ENCODE assay signal across 8 cellular contexts in the genomic region with DNA sequence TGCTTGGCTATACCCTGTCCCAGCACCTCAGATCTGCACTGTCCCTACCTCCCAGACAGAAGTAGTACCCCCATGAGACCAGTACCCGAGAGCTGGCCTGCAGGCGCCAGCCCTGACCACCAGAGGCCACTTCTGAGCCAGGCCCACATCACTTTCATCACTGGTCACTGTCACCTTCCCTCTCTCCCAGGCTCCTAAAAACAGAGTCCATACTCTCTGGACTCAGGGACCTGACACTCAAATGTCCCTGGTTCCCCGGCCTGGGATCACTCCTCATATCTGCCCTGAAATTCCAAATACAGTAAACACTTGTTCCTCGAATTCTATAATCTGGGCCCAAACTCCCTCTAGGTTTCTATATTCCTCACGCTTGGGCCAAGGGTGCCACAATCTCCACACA. TPM values are rescaled to one million over a fixed set of nuclear protein-coding genes. Genes with fewer than 3 reads are reported as not detected.
DNase-seq lines count a peak whose midpoint lies in the region; ATAC-seq, FAIRE-seq and TF ChIP-seq lines count a peak whose summit lies in the region.

No MANE protein-coding gene starts in this region.

- no peaks in the 10 kb centered on the region for H3K9me3 ChIP-seq in DOHH2 (ENCODE audit: control insufficient read depth, insufficient read depth, low read length)
- H3K9me3 ChIP-seq in left lung, result no peaks in the 10 kb centered on the region

- H3K4me1 ChIP-seq in DOHH2 (ENCODE audit: control insufficient read depth, low read length), result no peaks in the 10 kb centered on the region
- H3K4me1 ChIP-seq in left lung, result no peaks in the 10 kb centered on the region

- H3K36me3 ChIP-seq in DOHH2 (ENCODE audit: control insufficient read depth, low read length) (peaks cover 3% of the 10 kb centered on the region), left lung (peaks cover 0 to 35% of the 10 kb centered on the region in 2 donors)

- H3K36me3 Mint-ChIP-seq in activated T-helper 17 cell treated with anti-CD3 and anti-CD28 coated beads, Interleukin-2, amount 50 U/mL, for 72 hours (ENCODE audit: low read depth), result peaks cover 7% of the 10 kb centered on the region

- H3K4me1 Mint-ChIP-seq in activated T-helper 17 cell treated with anti-CD3 and anti-CD28 coated beads, Interleukin-2, amount 50 U/mL, for 72 hours, result no peaks in the 10 kb centered on the region

- no peaks in the 10 kb centered on the region for H3K9me3 Mint-ChIP-seq in activated T-helper 17 cell treated with anti-CD3 and anti-CD28 coated beads, Interleukin-2, amount 50 U/mL, for 72 hours

- H3K4me3 ChIP-seq in DOHH2 (ENCODE audit: low read length), result no peak overlapping the region
- no peak overlapping the region for H3K4me3 ChIP-seq in left lung

- H3K27ac ChIP-seq in DOHH2 (ENCODE audit: low read depth, low read length) (no peak overlapping the region), left lung (no peak overlapping the region)

- intact Hi-C loops in left lung (cut with DNase I), result no loop called here

- H4K20me1 ChIP-seq in DOHH2 (ENCODE audit: control insufficient read depth, insufficient read depth, low read depth, low read length), result no peaks in the 10 kb centered on the region

- TF ChIP-seq EP300 in Ishikawa (IDR thresholded peaks at IDR 0.05; ENCODE audit: borderline replicate concordance), result no peak

- ATAC-seq in activated T-helper 17 cell treated with anti-CD3 and anti-CD28 coated beads, Interleukin-2, amount 50 U/mL, for 72 hours (replicated peaks), result no peak
- peak; percentile 34 for ATAC-seq in left lung
- no peak for ATAC-seq in activated CD4-positive, CD25-positive, alpha-beta regulatory T cell treated with anti-CD3 and anti-CD28 coated beads, Interleukin-2, amount 50 U/mL, for 24 hours

- H3K27me3 Mint-ChIP-seq in activated T-helper 17 cell treated with anti-CD3 and anti-CD28 coated beads, Interleukin-2, amount 50 U/mL, for 72 hours, result no peaks in the 10 kb centered on the region

- no peak for FAIRE-seq in GM12891 (lab: Jason Lieb, UNC)

- no peaks in the 10 kb centered on the region for H3K79me2 ChIP-seq in DOHH2 (ENCODE audit: control insufficient read depth, low read length)

- TF ChIP-seq RAD21 in Ishikawa (IDR thresholded peaks at IDR 0.05; ENCODE audit: low read depth), result peak; percentile 63

- TF ChIP-seq CTCF in DOHH2 (IDR thresholded peaks at IDR 0.05; ENCODE audit: low read depth, low read length, poor library complexity, severe bottlenecking) (peak; percentile 57), left lung (IDR thresholded peaks at IDR 0.05) (peak; percentile 56)

- no peak for DNase-seq in left lung
- DNase-seq in NCI-H524 treated with DMSO at 0.1 percent for 48 hours (lab: John Stamatoyannopoulos, UW), result no peak
- no peak for DNase-seq in GM12891 (ENCODE audit: insufficient read length, low spot score)
- no peak for DNase-seq in NCI-H1930 (lab: John Stamatoyannopoulos, UW)

- H3K9me2 ChIP-seq in DOHH2 (replicated peaks; ENCODE audit: control insufficient read depth, low read length), result no peaks in the 10 kb centered on the region

- peak overlapping the region; percentile 20 for H3K27ac Mint-ChIP-seq in activated T-helper 17 cell treated with anti-CD3 and anti-CD28 coated beads, Interleukin-2, amount 50 U/mL, for 72 hours

- peaks cover 6% of the 10 kb centered on the region; the same call in 1 of the 2 replicates for H3F3A ChIP-seq in DOHH2 (ENCODE audit: control insufficient read depth, insufficient read depth)

- TF ChIP-seq POLR2A in GM12891 (IDR thresholded peaks at IDR 0.05; ENCODE audit: low read depth, low read length), result no peak

- no peak overlapping the region for H3K4me3 Mint-ChIP-seq in activated T-helper 17 cell treated with anti-CD3 and anti-CD28 coated beads, Interleukin-2, amount 50 U/mL, for 72 hours

- no peak overlapping the region for H3K4me2 ChIP-seq in DOHH2 (ENCODE audit: low read length)

- H3K27me3 ChIP-seq in DOHH2 (ENCODE audit: control insufficient read depth, low read length) (no peaks in the 10 kb centered on the region), left lung (no peaks in the 10 kb centered on the region)

TF ChIP-seq in Ishikawa, 13 proteins besides CTCF, POLR2A, EP300 and RAD21:
- TF ChIP-seq ZBTB7A (IDR thresholded peaks at IDR 0.05; ENCODE audit: low read depth) (no peak), TEAD4 (IDR thresholded peaks at IDR 0.05) (no peak), FOXM1 (IDR thresholded peaks at IDR 0.05; ENCODE audit: borderline replicate concordance, low read depth) (no peak), CREB1 (IDR thresholded peaks at IDR 0.05; ENCODE audit: low read depth) (no peak), EGR1 (IDR thresholded peaks at IDR 0.05) (no peak)
TF ChIP-seq in Ishikawa: peak in this region for 0.

TF ChIP-seq in GM12891, 5 proteins besides CTCF, POLR2A, EP300 and RAD21:
- TF ChIP-seq PAX5 (IDR thresholded peaks at IDR 0.05; ENCODE audit: insufficient read depth, low read length, severe bottlenecking), result no peak
- no peak for TF ChIP-seq SPI1 (IDR thresholded peaks at IDR 0.05; ENCODE audit: low read depth, low read length)
- no peak for TF ChIP-seq POU2F2 (IDR thresholded peaks at IDR 0.05; ENCODE audit: low read depth, low read length)
- TF ChIP-seq POLR2AphosphoS5 (IDR thresholded peaks at IDR 0.05; ENCODE audit: low read depth, low read length), result no peak
- no peak for TF ChIP-seq TAF1 (IDR thresholded peaks at IDR 0.05; ENCODE audit: low read depth, low read length)

RNA-seq across cellular contexts. Expression of gene TMEM53, which starts 18.7 kb away (rescaled TPM):
- total RNA-seq in activated T-helper 17 cell treated with anti-CD3 and anti-CD28 coated beads, Interleukin-2, amount 50 U/mL, for 72 hours, result 1 to 10 TPM; 3.5 to 4.2 TPM
- total RNA-seq in left lung, result 10 to 100 TPM; 17.1 to 18.8 TPM
- 9.4 TPM for polyA plus RNA-seq in GM12891 (2012; ENCODE audit: low read depth, missing spikeins)

RNA-seq across cellular contexts. Expression of gene ARMH1, which starts 18.9 kb away (rescaled TPM):
- total RNA-seq in activated T-helper 17 cell treated with anti-CD3 and anti-CD28 coated beads, Interleukin-2, amount 50 U/mL, for 72 hours, result 10 to 100 TPM; 10.7 to 65.8 TPM
- total RNA-seq in left lung, result 1 to 10 TPM; 4.0 to 6.4 TPM
- polyA plus RNA-seq in GM12891 (2012; ENCODE audit: low read depth, missing spikeins), result 41.9 TPM
